In genomic region chr9:127953768-127954505, GRCh38 we compare ENCODE assay signal across 7 cellular contexts. TPM values are rescaled to one million over a fixed set of nuclear protein-coding genes. Genes with fewer than 3 reads are reported as not detected.
A peak's percentile ranks its signal among the peaks of the same experiment; 100 is the strongest.
DNase-seq lines count a peak whose midpoint lies in the region; ATAC-seq lines count a peak whose summit lies in the region.
"Had no signal": no experiment of that assay in that cellular context is flagged by ENCODE, and none has a peak within 500 bp of the region (broad histone marks: within the 10 kb centered on the region; RNA-seq: fewer than 3 reads in every experiment).

No MANE protein-coding gene starts in this region.

- peak; percentile 11 for ATAC-seq in activated T-helper 17 cell treated with anti-CD3 and anti-CD28 coated beads, Interleukin-2, amount 50 U/mL, for 72 hours (replicated peaks)
- ATAC-seq in naive B cell (ENCODE audit: low read depth in 2 of 2) (no peak), HG02973 (IDR thresholded peaks at IDR 0.05; ENCODE audit: unreplicated experiment) (no peak)

- H3K9me3 Mint-ChIP-seq in activated T-helper 17 cell treated with anti-CD3 and anti-CD28 coated beads, Interleukin-2, amount 50 U/mL, for 72 hours = no peaks in the 10 kb centered on the region
- no peaks in the 10 kb centered on the region for H3K9me3 Mint-ChIP-seq in naive B cell

- peaks cover 22% of the 10 kb centered on the region for H3K4me1 Mint-ChIP-seq in activated T-helper 17 cell treated with anti-CD3 and anti-CD28 coated beads, Interleukin-2, amount 50 U/mL, for 72 hours
- H3K4me1 Mint-ChIP-seq in naive B cell = peaks cover 27 to 51% (median 38%) of the 10 kb centered on the region in 3 donors

- peak overlapping the region; percentile 74 for H3K27ac Mint-ChIP-seq in activated T-helper 17 cell treated with anti-CD3 and anti-CD28 coated beads, Interleukin-2, amount 50 U/mL, for 72 hours
- peak overlapping the region in 4 of 6 donors; percentile 9 to 65 (median 33) for H3K27ac Mint-ChIP-seq in naive B cell

- H3K27me3 Mint-ChIP-seq in activated T-helper 17 cell treated with anti-CD3 and anti-CD28 coated beads, Interleukin-2, amount 50 U/mL, for 72 hours = no peaks in the 10 kb centered on the region
- no peaks in the 10 kb centered on the region for H3K27me3 Mint-ChIP-seq in naive B cell

- peaks cover 8% of the 10 kb centered on the region for H3K36me3 Mint-ChIP-seq in activated T-helper 17 cell treated with anti-CD3 and anti-CD28 coated beads, Interleukin-2, amount 50 U/mL, for 72 hours (ENCODE audit: low read depth)
- no peaks in the 10 kb centered on the region for H3K36me3 Mint-ChIP-seq in naive B cell

- H3K4me3 Mint-ChIP-seq in activated T-helper 17 cell treated with anti-CD3 and anti-CD28 coated beads, Interleukin-2, amount 50 U/mL, for 72 hours = peak overlapping the region; percentile 62
- H3K4me3 Mint-ChIP-seq in naive B cell = no peak overlapping the region

- DNase-seq in HT-29 (ENCODE audit: low spot score) = peak; percentile 13
- no peak for DNase-seq in naive B cell
- no peak for DNase-seq in NCI-H510A treated with DMSO at 0.1 percent for 48 hours (lab: John Stamatoyannopoulos, UW)
- no peak for DNase-seq in NCI-H2171 treated with DMSO at 0.1 percent for 48 hours (lab: John Stamatoyannopoulos, UW)
- DNase-seq: cerebellar nuclear complex had no signal

RNA-seq across cellular contexts. Expression of gene DPM2, which starts 16.3 kb away (rescaled TPM):
- 44.3 and 47.0 TPM in 2 replicates for total RNA-seq in HT-29 (2014; rRNA removed; shearing (Covaris generic))
- total RNA-seq in activated T-helper 17 cell treated with anti-CD3 and anti-CD28 coated beads, Interleukin-2, amount 50 U/mL, for 72 hours = 10 to 100 TPM; 29.4 to 54.5 TPM
- polyA plus RNA-seq in naive B cell (ENCODE audit: low read depth in 6 of 6) = 10 to 100 TPM; 46.3 to 78.7 (median 54.2) TPM

RNA-seq across cellular contexts. Expression of gene PIP5KL1, which starts 23.4 kb away (rescaled TPM):
- total RNA-seq in HT-29 (2014; rRNA removed; shearing (Covaris generic)) = 1.2 and 3.8 TPM in 2 replicates
- 1 to 10 TPM; 2.6 to 3.7 TPM for total RNA-seq in activated T-helper 17 cell treated with anti-CD3 and anti-CD28 coated beads, Interleukin-2, amount 50 U/mL, for 72 hours
- 1 to 10 TPM in 1 of 6 donors, under 1 TPM in 1, not detected in 4; 0.73 to 1.0 TPM for polyA plus RNA-seq in naive B cell (ENCODE audit: low read depth in 6 of 6)

RNA-seq across cellular contexts. Expression of gene EEIG1, which starts 26.9 kb away (rescaled TPM):
- total RNA-seq in HT-29 (2014; rRNA removed; shearing (Covaris generic)) = 36.0 and 45.3 TPM in 2 replicates
- 10 to 100 TPM; 29.6 to 37.8 TPM for total RNA-seq in activated T-helper 17 cell treated with anti-CD3 and anti-CD28 coated beads, Interleukin-2, amount 50 U/mL, for 72 hours
- 10 to 100 TPM; 12.3 to 36.9 (median 21.6) TPM for polyA plus RNA-seq in naive B cell (ENCODE audit: low read depth in 6 of 6)

RNA-seq across cellular contexts. Expression of gene ST6GALNAC4, which starts 37.1 kb away (rescaled TPM):
- total RNA-seq in HT-29 (2014; rRNA removed; shearing (Covaris generic)) = 60.1 and 84.2 TPM in 2 replicates
- 10 to 100 TPM; 19.6 to 19.8 TPM for total RNA-seq in activated T-helper 17 cell treated with anti-CD3 and anti-CD28 coated beads, Interleukin-2, amount 50 U/mL, for 72 hours
- 10 to 100 TPM; 19.7 to 36.6 (median 25.0) TPM for polyA plus RNA-seq in naive B cell (ENCODE audit: low read depth in 6 of 6)

RNA-seq across cellular contexts. Expression of gene ST6GALNAC6, which starts 54.5 kb away (rescaled TPM):
- total RNA-seq in HT-29 (2014; rRNA removed; shearing (Covaris generic)) = 14.5 and 16.6 TPM in 2 replicates
- 100 to 1,000 TPM in 1 of 2 donors, 10 to 100 TPM in 1; 61.7 to 124 TPM for total RNA-seq in activated T-helper 17 cell treated with anti-CD3 and anti-CD28 coated beads, Interleukin-2, amount 50 U/mL, for 72 hours
- polyA plus RNA-seq in naive B cell (ENCODE audit: low read depth in 6 of 6) = 10 to 100 TPM; 17.2 to 27.8 (median 19.8) TPM
